ENCODE assay signal across 9 cellular contexts in the genomic region with DNA sequence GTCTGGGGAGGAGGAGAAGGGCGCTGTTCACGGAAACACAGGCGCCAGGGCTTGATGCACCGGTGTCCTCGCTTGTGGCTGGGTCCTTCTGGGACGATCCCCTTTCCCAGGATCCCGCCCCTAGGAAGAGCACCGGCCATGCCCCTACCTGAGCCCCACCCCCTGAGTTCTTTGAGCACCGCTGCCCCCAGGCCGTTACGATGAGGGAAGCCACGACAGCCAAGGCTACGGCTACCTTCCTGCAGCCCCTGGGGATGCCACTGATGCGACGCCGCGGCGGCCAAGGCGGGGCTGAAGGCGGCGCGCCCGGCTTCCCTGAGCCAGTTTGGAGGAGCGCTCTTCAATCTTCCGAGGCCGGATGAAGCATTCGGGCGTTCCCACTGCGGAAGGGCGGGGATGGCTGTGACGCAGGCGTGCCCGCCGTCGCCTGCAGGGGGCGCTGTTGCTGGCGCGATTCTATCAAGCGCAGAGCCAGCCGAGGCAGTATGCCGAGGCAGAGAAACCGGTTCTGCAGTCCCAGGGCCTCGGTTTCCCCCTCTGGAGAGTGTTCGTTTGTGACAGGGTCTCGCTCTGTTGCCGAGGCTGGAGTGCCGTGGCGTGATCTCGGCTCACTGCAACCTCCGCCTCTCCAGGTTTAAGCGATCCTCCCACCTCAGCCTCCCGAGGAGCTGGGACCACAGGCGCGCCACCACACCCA. TPM values are rescaled to one million over a fixed set of nuclear protein-coding genes. Genes with fewer than 3 reads are reported as not detected.
DNase-seq lines count a peak whose midpoint lies in the region; ATAC-seq and TF ChIP-seq lines count a peak whose summit lies in the region.
"Had no signal": no experiment of that assay in that cellular context is flagged by ENCODE, and none has a peak within 500 bp of the region (broad histone marks: within the 10 kb centered on the region; RNA-seq: fewer than 3 reads in every experiment).

No MANE protein-coding gene starts in this region.

- H3K27ac Mint-ChIP-seq in natural killer cell, result peak overlapping the region in 1 of 2 donors; percentile 57

- H3K4me3 ChIP-seq in epithelial cell of proximal tubule (ENCODE audit: low read depth, low read length), result peak overlapping the region; percentile 45
- H3K4me3 ChIP-seq: ovary had no signal

- intact Hi-C loops in natural killer cell (cut with micrococcal nuclease), result no loop called here

- no peaks in the 10 kb centered on the region for H3K9me3 Mint-ChIP-seq in natural killer cell

- peak overlapping the region; percentile 52 for H3K4me3 Mint-ChIP-seq in natural killer cell

- DNase-seq in NCI-H524 (lab: John Stamatoyannopoulos, UW), result peak; percentile 66 to 78
- no peak for DNase-seq in NCI-H524 treated with DMSO at 0.1 percent for 48 hours (lab: John Stamatoyannopoulos, UW)
- peak; percentile 68 for DNase-seq in NCI-H510A (lab: John Stamatoyannopoulos, UW)
- DNase-seq in activated T-cell treated with anti-CD3 and anti-CD28 coated beads for 1 hour (ENCODE audit: low read depth), result peak; percentile 49
- no peak for DNase-seq in epithelial cell of proximal tubule (ENCODE audit: low read depth)
- DNase-seq in natural killer cell, result peak; percentile 74
- peak; percentile 26 to 77 (median 34) for DNase-seq in stimulated activated naive CD4-positive, alpha-beta T cell (lab: John Stamatoyannopoulos, UW)

- H3K36me3 Mint-ChIP-seq in natural killer cell, result no peaks in the 10 kb centered on the region

- peaks cover 3 to 11% of the 10 kb centered on the region in 2 donors for H3K27me3 Mint-ChIP-seq in natural killer cell (ENCODE audit: low read depth in 2 of 2)

- peak; percentile 60 to 98 (median 89) for ATAC-seq in natural killer cell
- no peak for ATAC-seq in HG02973 (IDR thresholded peaks at IDR 0.05; ENCODE audit: unreplicated experiment)

- TF ChIP-seq CTCF in epithelial cell of proximal tubule (conservative IDR thresholded peaks at IDR 0.05; ENCODE audit: low read depth, low read length), result peak; percentile 78
- peak; percentile 85 for TF ChIP-seq CTCF in natural killer cell (IDR thresholded peaks at IDR 0.05)

- H3K4me1 Mint-ChIP-seq in natural killer cell, result peaks cover 0 to 10% of the 10 kb centered on the region in 2 donors

RNA-seq across cellular contexts. Expression of a gene that starts 9.7 kb away (rescaled TPM):
- total RNA-seq in epithelial cell of proximal tubule (2.3 and 3.4 TPM in 2 replicates), natural killer cell (under 1 TPM; 0.09 to 0.48 (median 0.12) TPM)

RNA-seq across cellular contexts. Expression of a gene that starts 31.9 kb away (rescaled TPM):
- total RNA-seq in epithelial cell of proximal tubule (not detected in 2 replicates), natural killer cell (not detected)
- total RNA-seq: ovary had no signal

Comparison
In these comparisons a context has a peak if more than half of its experiments do, and no peak if none do; other contexts are left out.
1. DNase-seq: peak in NCI-H524 (2 of 2), NCI-H510A (single experiment), activated T-cell treated with anti-CD3 and anti-CD28 coated beads for 1 hour (single experiment), natural killer cell (single experiment) and stimulated activated naive CD4-positive, alpha-beta T cell (6 of 6); none in NCI-H524 treated with DMSO at 0.1 percent for 48 hours (single experiment) and epithelial cell of proximal tubule (single experiment).